Comparison of ENCODE assay signal across 1 cellular context in genomic region chr9:133536080-133536479, GRCh38.
TF ChIP-seq lines count a peak whose summit lies in the region.

No MANE protein-coding gene starts in this region.

TF ChIP-seq in HepG2, 621 proteins besides CTCF, POLR2A, EP300 and RAD21:
- TF ChIP-seq IRF1 (CRISPR knock-in tag; IDR thresholded peaks at IDR 0.05; ENCODE audit: low read depth) (no peak), SNAPC5 (CRISPR knock-in tag; IDR thresholded peaks at IDR 0.05; ENCODE audit: borderline replicate concordance) (no peak), TAF1 (CRISPR knock-in tag; IDR thresholded peaks at IDR 0.05) (no peak), ZBTB14 (CRISPR knock-in tag; IDR thresholded peaks at IDR 0.05) (no peak)
